In genomic region chr16:1338119-1338730, GRCh38 we compare ENCODE assay signal across 10 cellular contexts. TPM values are rescaled to one million over a fixed set of nuclear protein-coding genes. Genes with fewer than 3 reads are reported as not detected.
A peak's percentile ranks its signal among the peaks of the same experiment; 100 is the strongest.
DNase-seq lines count a peak whose midpoint lies in the region; ATAC-seq and TF ChIP-seq lines count a peak whose summit lies in the region.
"Had no signal": no experiment of that assay in that cellular context is flagged by ENCODE, and none has a peak within 500 bp of the region (broad histone marks: within the 10 kb centered on the region; RNA-seq: fewer than 3 reads in every experiment).

No MANE protein-coding gene starts in this region.

- no peaks in the 10 kb centered on the region for H3K4me1 ChIP-seq in GM23248 (ENCODE audit: insufficient read depth)

- H3K4me3 ChIP-seq in GM23248 = no peak overlapping the region

- no peak overlapping the region for H3K27ac Mint-ChIP-seq in activated CD4-positive, alpha-beta memory T cell treated with anti-CD3 and anti-CD28 coated beads for 36 hours
- no peak overlapping the region for H3K27ac Mint-ChIP-seq in activated CD4-positive, alpha-beta memory T cell treated with anti-CD3 and anti-CD28 coated beads, Interleukin-2, amount 10 ng/mL, durations not matched to agents 7 days and 5 days
- H3K27ac Mint-ChIP-seq in endothelial cell (ENCODE audit: unreplicated experiment) = no peak overlapping the region

- no peaks in the 10 kb centered on the region for H3F3A ChIP-seq in GM23248 (ENCODE audit: insufficient read depth)

- no peaks in the 10 kb centered on the region for H3K9me3 ChIP-seq in GM23248 (ENCODE audit: low read depth)

- no peak overlapping the region for H3K4me2 ChIP-seq in GM23248 (ENCODE audit: unreplicated experiment)

- H3K9ac ChIP-seq in GM23248 = no peak overlapping the region

- no peak for TF ChIP-seq CTCF in endothelial cell (IDR thresholded peaks at IDR 0.05; ENCODE audit: unreplicated experiment)

- H3K9me3 Mint-ChIP-seq in activated CD4-positive, alpha-beta memory T cell treated with anti-CD3 and anti-CD28 coated beads for 36 hours = no peaks in the 10 kb centered on the region
- H3K9me3 Mint-ChIP-seq in activated CD4-positive, alpha-beta memory T cell treated with anti-CD3 and anti-CD28 coated beads, Interleukin-2, amount 10 ng/mL, durations not matched to agents 7 days and 5 days = no peaks in the 10 kb centered on the region
- H3K9me3 Mint-ChIP-seq in endothelial cell (ENCODE audit: unreplicated experiment) = no peaks in the 10 kb centered on the region

- H3K27ac ChIP-seq in GM23248 = no peak overlapping the region

- H3K36me3 Mint-ChIP-seq in activated CD4-positive, alpha-beta memory T cell treated with anti-CD3 and anti-CD28 coated beads for 36 hours = no peaks in the 10 kb centered on the region
- H3K36me3 Mint-ChIP-seq in activated CD4-positive, alpha-beta memory T cell treated with anti-CD3 and anti-CD28 coated beads, Interleukin-2, amount 10 ng/mL, durations not matched to agents 7 days and 5 days (ENCODE audit: low read depth) = no peaks in the 10 kb centered on the region
- no peaks in the 10 kb centered on the region for H3K36me3 Mint-ChIP-seq in endothelial cell (ENCODE audit: low read depth, unreplicated experiment)

- no peaks in the 10 kb centered on the region for H3K79me2 ChIP-seq in GM23248 (ENCODE audit: insufficient read depth)

- H2AFZ ChIP-seq in GM23248 = no peak overlapping the region

- peaks cover 9% of the 10 kb centered on the region for H3K27me3 Mint-ChIP-seq in activated CD4-positive, alpha-beta memory T cell treated with anti-CD3 and anti-CD28 coated beads for 36 hours
- peaks cover 21% of the 10 kb centered on the region for H3K27me3 Mint-ChIP-seq in activated CD4-positive, alpha-beta memory T cell treated with anti-CD3 and anti-CD28 coated beads, Interleukin-2, amount 10 ng/mL, durations not matched to agents 7 days and 5 days
- H3K27me3 Mint-ChIP-seq in endothelial cell (ENCODE audit: unreplicated experiment) = peaks cover 4% of the 10 kb centered on the region

- peak; percentile 50 for DNase-seq in activated CD4-positive, alpha-beta memory T cell treated with anti-CD3 and anti-CD28 coated beads for 36 hours
- DNase-seq in activated CD4-positive, alpha-beta memory T cell treated with anti-CD3 and anti-CD28 coated beads, Interleukin-2, amount 10 ng/mL, durations not matched to agents 7 days and 5 days = no peak
- DNase-seq in NCI-H2196 (lab: John Stamatoyannopoulos, UW; ENCODE audit: unreplicated experiment) = peak; percentile 28
- peak; percentile 64 for DNase-seq in endothelial cell (ENCODE audit: low spot score)
- DNase-seq in stimulated activated naive CD8-positive, alpha-beta T cell treated with anti-CD3 and anti-CD28 coated beads, Interleukin-15, Interleukin-2, amounts not matched to agents 100 U/mL and 50 U/mL, for 24 hours = peak; percentile 59
- no peak for DNase-seq in HK-2 (ENCODE audit: unreplicated experiment)
- DNase-seq in GM23248 = no peak
- DNase-seq: NCI-H774; stimulated activated CD4-positive, alpha-beta T cell treated with anti-CD3 and anti-CD28 coated beads, Interleukin-4, amount 100 ng/mL, for 24 hours had no signal

- no peaks in the 10 kb centered on the region for H4K20me1 ChIP-seq in GM23248 (ENCODE audit: insufficient read depth)

- CTCF ChIA-PET in activated CD4-positive, alpha-beta memory T cell treated with anti-CD3 and anti-CD28 coated beads for 36 hours (lab: Charles Lee) = interaction anchor here (0.6 to 0.8 kb wide), 2 partner anchors 69 to 506 kb away, joined by 3 read pairs; no protein-coding TSS in a partner anchor
- CTCF ChIA-PET in activated CD4-positive, alpha-beta memory T cell treated with anti-CD3 and anti-CD28 coated beads, Interleukin-2, amount 10 ng/mL, durations not matched to agents 7 days and 5 days (lab: Charles Lee) = no interaction called here

- POLR2A ChIA-PET in activated CD4-positive, alpha-beta memory T cell treated with anti-CD3 and anti-CD28 coated beads for 36 hours (lab: Charles Lee) = no interaction called here
- POLR2A ChIA-PET in activated CD4-positive, alpha-beta memory T cell treated with anti-CD3 and anti-CD28 coated beads, Interleukin-2, amount 10 ng/mL, durations not matched to agents 7 days and 5 days (lab: Charles Lee) = no interaction called here

- H3K27me3 ChIP-seq in GM23248 (replicated peaks; ENCODE audit: insufficient read depth) = peaks cover 21% of the 10 kb centered on the region

- no peak for ATAC-seq in stimulated activated naive CD8-positive, alpha-beta T cell treated with anti-CD3 and anti-CD28 coated beads, Interleukin-15, Interleukin-2, amounts not matched to agents 100 U/mL and 50 U/mL, for 24 hours
- ATAC-seq in GM21390 (IDR thresholded peaks at IDR 0.05; ENCODE audit: unreplicated experiment) = no peak

- intact Hi-C loops in activated CD4-positive, alpha-beta memory T cell treated with anti-CD3 and anti-CD28 coated beads for 36 hours (cut with micrococcal nuclease) = no loop called here

- H3K36me3 ChIP-seq in GM23248 (ENCODE audit: low read depth) = no peaks in the 10 kb centered on the region

- H3K4me3 Mint-ChIP-seq in activated CD4-positive, alpha-beta memory T cell treated with anti-CD3 and anti-CD28 coated beads for 36 hours = no peak overlapping the region
- no peak overlapping the region for H3K4me3 Mint-ChIP-seq in activated CD4-positive, alpha-beta memory T cell treated with anti-CD3 and anti-CD28 coated beads, Interleukin-2, amount 10 ng/mL, durations not matched to agents 7 days and 5 days
- H3K4me3 Mint-ChIP-seq in endothelial cell (ENCODE audit: unreplicated experiment) = no peak overlapping the region

- H3K4me1 Mint-ChIP-seq in activated CD4-positive, alpha-beta memory T cell treated with anti-CD3 and anti-CD28 coated beads for 36 hours (ENCODE audit: low read depth) = peaks cover 20% of the 10 kb centered on the region
- H3K4me1 Mint-ChIP-seq in activated CD4-positive, alpha-beta memory T cell treated with anti-CD3 and anti-CD28 coated beads, Interleukin-2, amount 10 ng/mL, durations not matched to agents 7 days and 5 days = peaks cover 11% of the 10 kb centered on the region
- peaks cover 3% of the 10 kb centered on the region for H3K4me1 Mint-ChIP-seq in endothelial cell (ENCODE audit: unreplicated experiment)

- 65 to 71% methylated on average over 18 to 28 of the region's 30 CpGs for WGBS in GM23248 (ENCODE audit: low coverage in 1 of 2, low lambda C conversion rate in 2 of 2, missing lambda C conversion rate in 2 of 2), 2 experiments

- in situ Hi-C loops in GM23248 (cut with MboI) = no loop called here

- H3K9me2 ChIP-seq in GM23248 (ENCODE audit: insufficient read depth) = no peaks in the 10 kb centered on the region

RNA-seq across cellular contexts. Expression of gene BAIAP3, which starts 4.8 kb away (rescaled TPM):
- total RNA-seq in activated CD4-positive, alpha-beta memory T cell treated with anti-CD3 and anti-CD28 coated beads for 36 hours = under 1 TPM; 0.17 to 0.31 TPM
- total RNA-seq in activated CD4-positive, alpha-beta memory T cell treated with anti-CD3 and anti-CD28 coated beads, Interleukin-2, amount 10 ng/mL, durations not matched to agents 7 days and 5 days = 1 to 10 TPM; 3.4 to 3.9 TPM
- total RNA-seq in endothelial cell (ENCODE audit: unreplicated experiment) = 6.5 TPM
- 0.13 and 0.86 TPM in 2 replicates for total RNA-seq in GM23248 (2014; rRNA removed; shearing (Covaris generic))
- 0.23 and 0.24 TPM in 2 replicates for polyA plus RNA-seq in GM23248 (2016; fragmentation: Nextera tagmentation; extraction: Ambion mirVana)

RNA-seq across cellular contexts. Expression of gene TSR3, which starts 13.5 kb away (rescaled TPM):
- 10 to 100 TPM; 59.6 to 60.8 TPM for total RNA-seq in activated CD4-positive, alpha-beta memory T cell treated with anti-CD3 and anti-CD28 coated beads for 36 hours
- total RNA-seq in activated CD4-positive, alpha-beta memory T cell treated with anti-CD3 and anti-CD28 coated beads, Interleukin-2, amount 10 ng/mL, durations not matched to agents 7 days and 5 days = 10 to 100 TPM; 40.6 to 46.0 TPM
- 68.2 TPM for total RNA-seq in endothelial cell (ENCODE audit: unreplicated experiment)
- 88.0 and 110 TPM in 2 replicates for total RNA-seq in GM23248 (2014; rRNA removed; shearing (Covaris generic))
- polyA plus RNA-seq in GM23248 (2016; fragmentation: Nextera tagmentation; extraction: Ambion mirVana) = 105 and 106 TPM in 2 replicates

RNA-seq across cellular contexts. Expression of gene GNPTG, which starts 13.5 kb away (rescaled TPM):
- total RNA-seq in activated CD4-positive, alpha-beta memory T cell treated with anti-CD3 and anti-CD28 coated beads for 36 hours = 10 to 100 TPM; 19.0 to 19.1 TPM
- 10 to 100 TPM; 32.5 to 33.4 TPM for total RNA-seq in activated CD4-positive, alpha-beta memory T cell treated with anti-CD3 and anti-CD28 coated beads, Interleukin-2, amount 10 ng/mL, durations not matched to agents 7 days and 5 days
- total RNA-seq in endothelial cell (ENCODE audit: unreplicated experiment) = 47.9 TPM
- total RNA-seq in GM23248 (2014; rRNA removed; shearing (Covaris generic)) = 52.4 and 85.8 TPM in 2 replicates
- 99.9 and 109 TPM in 2 replicates for polyA plus RNA-seq in GM23248 (2016; fragmentation: Nextera tagmentation; extraction: Ambion mirVana)

RNA-seq across cellular contexts. Expression of gene UBE2I, which starts 28.8 kb away (rescaled TPM):
- total RNA-seq in activated CD4-positive, alpha-beta memory T cell treated with anti-CD3 and anti-CD28 coated beads for 36 hours = 100 to 1,000 TPM; 248 to 249 TPM
- total RNA-seq in activated CD4-positive, alpha-beta memory T cell treated with anti-CD3 and anti-CD28 coated beads, Interleukin-2, amount 10 ng/mL, durations not matched to agents 7 days and 5 days = 100 to 1,000 TPM; 198 to 199 TPM
- 167 TPM for total RNA-seq in endothelial cell (ENCODE audit: unreplicated experiment)
- 46.5 and 77.7 TPM in 2 replicates for total RNA-seq in GM23248 (2014; rRNA removed; shearing (Covaris generic))
- 133 and 134 TPM in 2 replicates for polyA plus RNA-seq in GM23248 (2016; fragmentation: Nextera tagmentation; extraction: Ambion mirVana)

Comparison
In these comparisons a context has a peak if more than half of its experiments do, and no peak if none do; other contexts are left out.
1. DNase-seq: peak in activated CD4-positive, alpha-beta memory T cell treated with anti-CD3 and anti-CD28 coated beads for 36 hours (single experiment), NCI-H2196 (single experiment), endothelial cell (single experiment) and stimulated activated naive CD8-positive, alpha-beta T cell treated with anti-CD3 and anti-CD28 coated beads, Interleukin-15, Interleukin-2, amounts not matched to agents 100 U/mL and 50 U/mL, for 24 hours (single experiment); none in activated CD4-positive, alpha-beta memory T cell treated with anti-CD3 and anti-CD28 coated beads, Interleukin-2, amount 10 ng/mL, durations not matched to agents 7 days and 5 days (single experiment), HK-2 (single experiment) and GM23248 (single experiment).